In genomic region chr4:161448550-161449180, GRCh38 we compare ENCODE assay signal across 21 cellular contexts.
"Had no signal": no experiment of that assay in that cellular context is flagged by ENCODE, and none has a peak within 500 bp of the region (broad histone marks: within the 10 kb centered on the region; RNA-seq: fewer than 3 reads in every experiment).

No MANE protein-coding gene starts in this region.

- DNase-seq: activated CD4-positive, alpha-beta T cell treated with anti-CD3 and anti-CD28 coated beads, Interleukin-2, amount 50 U/mL, for 4 hours; activated CD4-positive, CD25-positive, alpha-beta regulatory T cell treated with anti-CD3 and anti-CD28 coated beads, Interleukin-2, amount 50 U/mL, for 72 hours; activated naive CD4-positive, alpha-beta T cell treated with anti-CD3 and anti-CD28 coated beads, Interleukin-2, amount 10 ng/mL, durations not matched to agents 7 days and 5 days; activated T-cell treated with anti-CD3 and anti-CD28 coated beads for 4 hours; adrenal gland; cortex of kidney; effector memory CD4-positive, alpha-beta T cell; left lung; natural killer cell; nucleus accumbens; right cardiac atrium; small intestine; stimulated activated CD4-positive, alpha-beta T cell treated with anti-CD3 and anti-CD28 coated beads, Interleukin-4, amount 100 ng/mL, for 4 hours; stimulated activated CD8-positive, alpha-beta memory T cell treated with anti-CD3 and anti-CD28 coated beads, Interleukin-4, amount 100 ng/mL, for 48 hours; stimulated activated naive CD8-positive, alpha-beta T cell treated with anti-CD3 and anti-CD28 coated beads, Interleukin-15, Interleukin-2, amounts not matched to agents 100 U/mL and 50 U/mL, for 24 hours; T-cell; T1000; upper lobe of left lung had no signal

- ATAC-seq: activated T-helper 17 cell treated with anti-CD3 and anti-CD28 coated beads, Interleukin-2, amount 50 U/mL, for 72 hours; left lung; natural killer cell; right cardiac atrium; stimulated activated naive CD8-positive, alpha-beta T cell treated with anti-CD3 and anti-CD28 coated beads, Interleukin-15, Interleukin-2, amounts not matched to agents 100 U/mL and 50 U/mL, for 24 hours; T-cell had no signal

- H3K27me3 ChIP-seq: adrenal gland, left lung, upper lobe of left lung had no signal

- H3K36me3 Mint-ChIP-seq: activated naive CD4-positive, alpha-beta T cell treated with anti-CD3 and anti-CD28 coated beads, Interleukin-2, amount 10 ng/mL, durations not matched to agents 7 days and 5 days; natural killer cell; T-cell had no signal

- H3K4me1 ChIP-seq: adrenal gland, left lung, upper lobe of left lung had no signal

- H3K27me3 Mint-ChIP-seq: activated naive CD4-positive, alpha-beta T cell treated with anti-CD3 and anti-CD28 coated beads, Interleukin-2, amount 10 ng/mL, durations not matched to agents 7 days and 5 days; activated T-helper 17 cell treated with anti-CD3 and anti-CD28 coated beads, Interleukin-2, amount 50 U/mL, for 72 hours; central memory CD8-positive, alpha-beta T cell; progenitor cell of endocrine pancreas; T-cell had no signal

- H3K4me3 Mint-ChIP-seq: activated naive CD4-positive, alpha-beta T cell treated with anti-CD3 and anti-CD28 coated beads, Interleukin-2, amount 10 ng/mL, durations not matched to agents 7 days and 5 days; activated T-helper 17 cell treated with anti-CD3 and anti-CD28 coated beads, Interleukin-2, amount 50 U/mL, for 72 hours; central memory CD8-positive, alpha-beta T cell; natural killer cell; T-cell had no signal

- H3K9me3 ChIP-seq: adrenal gland, left lung, upper lobe of left lung had no signal

- H3K27ac ChIP-seq: adrenal gland, left lung, upper lobe of left lung had no signal

- H3K36me3 ChIP-seq: adrenal gland, left lung, upper lobe of left lung had no signal

- H3K4me3 ChIP-seq: adrenal gland, left lung, upper lobe of left lung had no signal

- H3K27ac Mint-ChIP-seq: activated naive CD4-positive, alpha-beta T cell treated with anti-CD3 and anti-CD28 coated beads, Interleukin-2, amount 10 ng/mL, durations not matched to agents 7 days and 5 days; activated T-helper 17 cell treated with anti-CD3 and anti-CD28 coated beads, Interleukin-2, amount 50 U/mL, for 72 hours; natural killer cell; progenitor cell of endocrine pancreas; T-cell had no signal

- H3K9me3 Mint-ChIP-seq: activated naive CD4-positive, alpha-beta T cell treated with anti-CD3 and anti-CD28 coated beads, Interleukin-2, amount 10 ng/mL, durations not matched to agents 7 days and 5 days had no signal

- H3K4me1 Mint-ChIP-seq: activated naive CD4-positive, alpha-beta T cell treated with anti-CD3 and anti-CD28 coated beads, Interleukin-2, amount 10 ng/mL, durations not matched to agents 7 days and 5 days; activated T-helper 17 cell treated with anti-CD3 and anti-CD28 coated beads, Interleukin-2, amount 50 U/mL, for 72 hours; central memory CD8-positive, alpha-beta T cell; natural killer cell; T-cell had no signal
